In the genomic region with DNA sequence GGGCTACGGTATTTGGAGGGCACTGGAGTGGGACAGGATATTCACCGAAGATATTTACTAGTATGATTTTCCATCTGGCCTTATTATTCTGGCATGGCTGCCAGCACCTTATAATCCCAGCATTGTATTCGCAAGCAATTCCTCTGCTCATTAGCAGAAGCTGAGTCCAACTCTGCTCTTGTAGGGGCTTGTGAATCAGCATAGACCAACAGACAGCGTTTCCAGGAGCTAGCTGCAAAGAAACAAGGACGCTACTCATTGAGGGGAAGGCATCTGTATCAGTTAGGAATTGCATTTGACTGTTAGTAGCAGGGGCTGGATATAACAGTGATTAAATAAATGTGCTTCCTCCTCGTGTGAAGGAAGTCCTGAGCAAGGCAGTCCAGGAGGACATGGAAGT, we compare ENCODE assay signal across 13 cellular contexts.
DNase-seq lines count a peak whose midpoint lies in the region; ATAC-seq and TF ChIP-seq lines count a peak whose summit lies in the region.
"Had no signal": no experiment of that assay in that cellular context is flagged by ENCODE, and none has a peak within 500 bp of the region (broad histone marks: within the 10 kb centered on the region; RNA-seq: fewer than 3 reads in every experiment).

No MANE protein-coding gene starts in this region.

- POLR2A ChIA-PET in A673 (lab: Charles Lee; ENCODE audit: low non-redundant PET), result interaction anchor here (0.5 kb wide), 1 partner anchor 1269 kb away, joined by 4 read pairs; no protein-coding TSS in a partner anchor

- peaks cover 22% of the 10 kb centered on the region for H3K27me3 Mint-ChIP-seq in brain

- H3K36me3 ChIP-seq in smooth muscle cell (ENCODE audit: low read depth) (no peaks in the 10 kb centered on the region), A673 (ENCODE audit: insufficient read depth, low read length, poor library complexity, severe bottlenecking) (no peaks in the 10 kb centered on the region)
- H3K36me3 ChIP-seq: HAP-1 had no signal

- H3K9me3 Mint-ChIP-seq in brain, result no peaks in the 10 kb centered on the region
- H3K9me3 Mint-ChIP-seq: CD8-positive, alpha-beta memory T cell had no signal

- no peak overlapping the region for H3K4me2 ChIP-seq in smooth muscle cell

- peak overlapping the region in 3 of 5 experiments; percentile 33 to 89 (median 58) for H3K27ac Mint-ChIP-seq in brain
- H3K27ac Mint-ChIP-seq: CD8-positive, alpha-beta memory T cell had no signal

- H3K4me1 ChIP-seq in smooth muscle cell (ENCODE audit: low read depth) (peaks cover 7% of the 10 kb centered on the region), A673 (ENCODE audit: insufficient read depth, low read length, poor library complexity, severe bottlenecking) (peaks cover 14% of the 10 kb centered on the region)
- H3K4me1 ChIP-seq: HAP-1 had no signal

- no peak for ATAC-seq in HG03095 (IDR thresholded peaks at IDR 0.05; ENCODE audit: unreplicated experiment)
- ATAC-seq: GM12878 had no signal

- no peaks in the 10 kb centered on the region for H4K20me1 ChIP-seq in smooth muscle cell (ENCODE audit: low read depth)

- H3K36me3 Mint-ChIP-seq in brain, result no peaks in the 10 kb centered on the region
- H3K36me3 Mint-ChIP-seq: CD8-positive, alpha-beta memory T cell had no signal

- WGBS in smooth muscle cell (ENCODE audit: low lambda C conversion rate), result 86% methylated on average over 6 of the region's 6 CpGs

- no peaks in the 10 kb centered on the region for H3K9me3 ChIP-seq in smooth muscle cell (replicated peaks; ENCODE audit: low read depth)
- H3K9me3 ChIP-seq in A673 (ENCODE audit: low read depth, low read length, poor library complexity, severe bottlenecking), result no peaks in the 10 kb centered on the region
- H3K9me3 ChIP-seq: HAP-1 had no signal

- H3K4me3 ChIP-seq in smooth muscle cell, result no peak overlapping the region
- H3K4me3 ChIP-seq in A673 (ENCODE audit: low read depth, low read length, poor library complexity, severe bottlenecking), result no peak overlapping the region
- H3K4me3 ChIP-seq: GM12878, HAP-1 had no signal

- no peak overlapping the region for H3K27ac ChIP-seq in smooth muscle cell (ENCODE audit: low read depth)
- H3K27ac ChIP-seq in A673 (ENCODE audit: low read depth, low read length, poor library complexity, severe bottlenecking), result no peak overlapping the region

- peak; percentile 47 for DNase-seq in COLO829 (ENCODE audit: low spot score)
- DNase-seq in medulla oblongata (ENCODE audit: extremely low spot score), result peak; percentile 23
- peak; percentile 53 for DNase-seq in pons (ENCODE audit: low spot score)
- no peak for DNase-seq in smooth muscle cell (lab: John Stamatoyannopoulos, UW; ENCODE audit: unreplicated experiment)
- DNase-seq in stimulated activated naive CD4-positive, alpha-beta T cell treated with Interleukin-2 at 50 U/mL for 16 hours (lab: John Stamatoyannopoulos, UW), result no peak
- DNase-seq in A673 (ENCODE audit: low spot score), result no peak
- DNase-seq: CD8-positive, alpha-beta memory T cell; DMS79; GOT3 had no signal

- H3K4me1 Mint-ChIP-seq in brain, result peaks cover 49% of the 10 kb centered on the region
- H3K4me1 Mint-ChIP-seq: CD8-positive, alpha-beta memory T cell had no signal

- no peaks in the 10 kb centered on the region for H3F3A ChIP-seq in smooth muscle cell (ENCODE audit: low read depth)

- intact Hi-C loops in A673 (cut with micrococcal nuclease; ENCODE audit: unreplicated experiment), result loop anchor here (2.0 to 10.0 kb wide), 4 partner anchors 182 to 1416 kb away; no protein-coding TSS in a partner anchor

- TF ChIP-seq CTCF in brain (conservative IDR thresholded peaks at IDR 0.05) (no peak), smooth muscle cell (IDR thresholded peaks at IDR 0.05; ENCODE audit: borderline replicate concordance, insufficient read depth, poor library complexity, severe bottlenecking) (no peak), A673 (conservative IDR thresholded peaks at IDR 0.05; ENCODE audit: low read depth, low read length) (no peak)

- no peaks in the 10 kb centered on the region for H3K79me2 ChIP-seq in smooth muscle cell (ENCODE audit: low read depth)

- CTCF ChIA-PET in A673 (lab: Charles Lee), result interaction anchor here (0.6 kb wide), 1 partner anchor 198 kb away, joined by 3 read pairs; no protein-coding TSS in a partner anchor

- H3K4me3 Mint-ChIP-seq in brain, result no peak overlapping the region
- H3K4me3 Mint-ChIP-seq: CD8-positive, alpha-beta memory T cell had no signal

- no TSS peak for BruUV-seq in A673 (replicated peaks; lab: Mats Ljungman, UMichigan)

- no peaks in the 10 kb centered on the region for H3K27me3 ChIP-seq in smooth muscle cell (ENCODE audit: low read depth)
- H3K27me3 ChIP-seq in A673 (replicated peaks; ENCODE audit: insufficient read depth, low read depth, low read length, poor library complexity), result no peaks in the 10 kb centered on the region

- no peak overlapping the region for H3K9ac ChIP-seq in smooth muscle cell (ENCODE audit: low read depth)

- no peak overlapping the region for H2AFZ ChIP-seq in smooth muscle cell (ENCODE audit: low read depth)

Comparison
In these comparisons a context has a peak if more than half of its experiments do, and no peak if none do; other contexts are left out.
1. DNase-seq: peak in COLO829 (single experiment), medulla oblongata (single experiment) and pons (single experiment); none in smooth muscle cell (single experiment), stimulated activated naive CD4-positive, alpha-beta T cell treated with Interleukin-2 at 50 U/mL for 16 hours (single experiment) and A673 (single experiment).